9 cellular contexts compared by ENCODE assay signal in genomic region chr1:234495231-234495990, GRCh38. TPM values are rescaled to one million over a fixed set of nuclear protein-coding genes. Genes with fewer than 3 reads are reported as not detected.
DNase-seq lines count a peak whose midpoint lies in the region; ATAC-seq and TF ChIP-seq lines count a peak whose summit lies in the region.
"Had no signal": no experiment of that assay in that cellular context is flagged by ENCODE, and none has a peak within 500 bp of the region (broad histone marks: within the 10 kb centered on the region; RNA-seq: fewer than 3 reads in every experiment).

No MANE protein-coding gene starts in this region.

- no peak overlapping the region for H3K27ac Mint-ChIP-seq in endothelial cell (ENCODE audit: unreplicated experiment)

- peak; percentile 59 for DNase-seq in stimulated activated CD4-positive, alpha-beta T cell treated with anti-CD3 and anti-CD28 coated beads, Interleukin-1b, Interleukin-23, amount 100 ng/mL, for 48 hours
- no peak for DNase-seq in stimulated activated CD4-positive, alpha-beta T cell treated with anti-CD3 and anti-CD28 coated beads, Interleukin-2, amount 100 ng/mL, for 48 hours
- DNase-seq in SJSA1 (ENCODE audit: low read depth in 1 of 2, low spot score in 2 of 2) (peak; percentile 87 to 95), kidney epithelial cell (ENCODE audit: low read depth) (peak; percentile 93), HuH-7.5 (ENCODE audit: low spot score) (no peak), endothelial cell (ENCODE audit: low spot score) (no peak), Kasumi-1 (lab: John Stamatoyannopoulos, UW) (no peak)

- no peaks in the 10 kb centered on the region for H3K9me3 ChIP-seq in SJSA1 (replicated peaks)

- peak; percentile 69 for ATAC-seq in HG02852 (IDR thresholded peaks at IDR 0.05; ENCODE audit: unreplicated experiment)

- TF ChIP-seq CTCF in kidney epithelial cell (IDR thresholded peaks at IDR 0.05; ENCODE audit: insufficient read depth, low read length, poor library complexity, severe bottlenecking) (no peak), endothelial cell (IDR thresholded peaks at IDR 0.05; ENCODE audit: unreplicated experiment) (no peak)

- H3K4me3 ChIP-seq in SJSA1 (peak overlapping the region; percentile 4; the same call in 1 of the 2 replicates), kidney epithelial cell (ENCODE audit: low read depth, low read length) (no peak overlapping the region)

- H3K36me3 Mint-ChIP-seq in endothelial cell (ENCODE audit: low read depth, unreplicated experiment): no peaks in the 10 kb centered on the region

- H3K27me3 Mint-ChIP-seq in endothelial cell (ENCODE audit: unreplicated experiment): peaks cover 2% of the 10 kb centered on the region

- H3K27ac ChIP-seq in SJSA1: peak overlapping the region; percentile 95
- H3K27ac ChIP-seq: HL-60 had no signal

- no peaks in the 10 kb centered on the region for H3K9me3 Mint-ChIP-seq in endothelial cell (ENCODE audit: unreplicated experiment)

- H3K27me3 ChIP-seq in SJSA1 (replicated peaks) (no peaks in the 10 kb centered on the region), kidney epithelial cell (ENCODE audit: control insufficient read depth, insufficient read depth, low read length) (no peaks in the 10 kb centered on the region)

- H3K4me3 Mint-ChIP-seq in endothelial cell (ENCODE audit: unreplicated experiment): no peak overlapping the region

- peaks cover 23% of the 10 kb centered on the region for H3K4me1 Mint-ChIP-seq in endothelial cell (ENCODE audit: unreplicated experiment)

- H3K4me1 ChIP-seq in SJSA1 (replicated peaks): peaks cover 44% of the 10 kb centered on the region

- H3K36me3 ChIP-seq in SJSA1 (no peaks in the 10 kb centered on the region), kidney epithelial cell (ENCODE audit: control insufficient read depth, insufficient read depth, low read length) (no peaks in the 10 kb centered on the region)

RNA-seq across cellular contexts. Expression of gene TARBP1, which starts 16.4 kb away (rescaled TPM):
- 18.9 and 21.0 TPM in 2 replicates for total RNA-seq in SJSA1 (2014; rRNA removed; shearing (Covaris generic))
- 17.3 and 22.1 TPM in 2 replicates for total RNA-seq in kidney epithelial cell
- 39.6 TPM for total RNA-seq in endothelial cell (ENCODE audit: unreplicated experiment)

Comparison
In these comparisons a context has a peak if more than half of its experiments do, and no peak if none do; other contexts are left out.
1. DNase-seq: peak in stimulated activated CD4-positive, alpha-beta T cell treated with anti-CD3 and anti-CD28 coated beads, Interleukin-1b, Interleukin-23, amount 100 ng/mL, for 48 hours (single experiment), SJSA1 (2 of 2) and kidney epithelial cell (single experiment); none in stimulated activated CD4-positive, alpha-beta T cell treated with anti-CD3 and anti-CD28 coated beads, Interleukin-2, amount 100 ng/mL, for 48 hours (0 of 2), HuH-7.5 (single experiment), endothelial cell (single experiment) and Kasumi-1 (0 of 2).